Comparison of ENCODE assay signal across 21 cellular contexts in the genomic region with DNA sequence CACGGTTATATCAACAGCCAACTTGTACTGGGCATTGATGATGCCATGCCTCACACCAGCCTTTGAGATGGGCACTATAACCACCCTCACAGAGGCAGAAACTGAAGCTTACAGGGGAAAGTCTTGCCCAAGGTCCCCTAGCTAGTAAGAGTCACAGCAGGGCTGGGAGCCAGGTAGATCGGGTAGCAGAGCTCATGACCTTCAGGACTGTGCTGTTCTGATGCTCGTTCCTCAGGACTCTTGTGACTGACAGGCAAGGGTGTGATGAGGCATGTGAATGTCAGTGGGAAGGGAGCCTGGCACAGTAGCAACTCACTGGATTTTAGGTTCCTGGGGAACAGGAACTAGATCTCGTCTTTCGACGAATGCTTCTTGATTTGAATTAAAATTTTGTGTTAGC.
DNase-seq lines count a peak whose midpoint lies in the region; ATAC-seq and TF ChIP-seq lines count a peak whose summit lies in the region.
"Had no signal": no experiment of that assay in that cellular context is flagged by ENCODE, and none has a peak within 500 bp of the region (broad histone marks: within the 10 kb centered on the region; RNA-seq: fewer than 3 reads in every experiment).

No MANE protein-coding gene starts in this region.

- peak overlapping the region; percentile 23 for H3K4me3 Mint-ChIP-seq in endothelial cell (ENCODE audit: unreplicated experiment)
- H3K4me3 Mint-ChIP-seq: B cell; CD4-positive, CD25-positive, alpha-beta regulatory T cell had no signal

- H3K9me3 ChIP-seq in left ventricle myocardium inferior (replicated peaks) = no peaks in the 10 kb centered on the region
- H3K9me3 ChIP-seq in neutrophil = no peaks in the 10 kb centered on the region

- H3K27me3 Mint-ChIP-seq in endothelial cell (ENCODE audit: unreplicated experiment) = no peaks in the 10 kb centered on the region
- H3K27me3 Mint-ChIP-seq: B cell; CD4-positive, CD25-positive, alpha-beta regulatory T cell had no signal

- DNase-seq in endothelial cell (ENCODE audit: low spot score) (no peak), left ventricle myocardium inferior (peak; percentile 68), SW 1271 (lab: John Stamatoyannopoulos, UW) (no peak)
- DNase-seq: 8988T; CD4-positive, CD25-positive, alpha-beta regulatory T cell; COR-L47; GDM1; NCI-H1048; NCI-H1436; NCI-H2081; NCI-H2171 treated with DMSO at 0.1 percent for 48 hours; NCI-H446; NCI-H69 had no signal

- no peaks in the 10 kb centered on the region for H3K9me3 Mint-ChIP-seq in endothelial cell (ENCODE audit: unreplicated experiment)
- H3K9me3 Mint-ChIP-seq: CD4-positive, CD25-positive, alpha-beta regulatory T cell had no signal

- ATAC-seq in GM19328 (IDR thresholded peaks at IDR 0.05; ENCODE audit: unreplicated experiment) (no peak), GM19035 (IDR thresholded peaks at IDR 0.05; ENCODE audit: unreplicated experiment) (no peak), HG02763 (IDR thresholded peaks at IDR 0.05; ENCODE audit: unreplicated experiment) (no peak)
- ATAC-seq: Panc1 had no signal

- H3K4me1 Mint-ChIP-seq in endothelial cell (ENCODE audit: unreplicated experiment) = peaks cover 5% of the 10 kb centered on the region
- H3K4me1 Mint-ChIP-seq: B cell had no signal

- H3K27ac ChIP-seq in C4-2B (0 out of 2 replicates have a peak overlapping the region, but pooled peaks have one; percentile 1), left ventricle myocardium inferior (replicated peaks) (peak overlapping the region; percentile 86), neutrophil (peak overlapping the region; percentile 21)
- H3K27ac ChIP-seq: KMS-11 had no signal

- H3K4me3 ChIP-seq in left ventricle myocardium inferior (no peak overlapping the region), neutrophil (ENCODE audit: low read depth in 1 of 2, low read length in 1 of 2) (no peak overlapping the region)

- TF ChIP-seq CTCF in C4-2B (conservative IDR thresholded peaks at IDR 0.05) (no peak), endothelial cell (IDR thresholded peaks at IDR 0.05; ENCODE audit: unreplicated experiment) (no peak), left ventricle myocardium inferior (IDR thresholded peaks at IDR 0.05; ENCODE audit: borderline replicate concordance) (no peak), neutrophil (IDR thresholded peaks at IDR 0.05) (no peak)

- H3K36me3 ChIP-seq in left ventricle myocardium inferior (peaks cover 82% of the 10 kb centered on the region), neutrophil (peaks cover 79% of the 10 kb centered on the region)

- H3K27ac Mint-ChIP-seq in endothelial cell (ENCODE audit: unreplicated experiment) = no peak overlapping the region
- H3K27ac Mint-ChIP-seq: B cell; CD4-positive, CD25-positive, alpha-beta regulatory T cell had no signal

- peaks cover 7% of the 10 kb centered on the region for H3K36me3 Mint-ChIP-seq in endothelial cell (ENCODE audit: low read depth, unreplicated experiment)

- intact Hi-C loops in left ventricle myocardium inferior (cut with micrococcal nuclease) = no loop called here

- H3K27me3 ChIP-seq in left ventricle myocardium inferior (ENCODE audit: low read depth) (no peaks in the 10 kb centered on the region), neutrophil (no peaks in the 10 kb centered on the region)

- H3K4me1 ChIP-seq in left ventricle myocardium inferior = peaks cover 65% of the 10 kb centered on the region
- H3K4me1 ChIP-seq in neutrophil (ENCODE audit: control insufficient read depth in 1 of 2, insufficient read depth in 1 of 2, low read depth in 1 of 2, low read length in 1 of 2) = peaks cover 3 to 4% of the 10 kb centered on the region in 2 experiments

Comparison
In these comparisons a context has a peak if more than half of its experiments do, and no peak if none do; other contexts are left out.
1. H3K27ac ChIP-seq: peak in every context shown above with its lines; median percentile 86 in left ventricle myocardium inferior; 21 in neutrophil; 1 in C4-2B.